ENCODE assay signal across 8 cellular contexts in genomic region chr7:2231992-2232765, GRCh38. TPM values are rescaled to one million over a fixed set of nuclear protein-coding genes. Genes with fewer than 3 reads are reported as not detected.
DNase-seq lines count a peak whose midpoint lies in the region; ATAC-seq and TF ChIP-seq lines count a peak whose summit lies in the region.

No MANE protein-coding gene starts in this region.

- H2BK5ac ChIP-seq in trophoblast cell (ENCODE audit: low read depth, low read length, poor library complexity), result no peak overlapping the region

- no peaks in the 10 kb centered on the region for H3K9me3 ChIP-seq in trophoblast cell (ENCODE audit: insufficient read depth, low read depth, low read length)

- peak overlapping the region; percentile 97 for H2AFZ ChIP-seq in trophoblast cell (ENCODE audit: insufficient read depth, low read length, poor library complexity)

- H3K79me2 ChIP-seq in trophoblast cell (ENCODE audit: control insufficient read depth, insufficient read depth, low read length, poor library complexity), result peaks cover 6% of the 10 kb centered on the region

- peak overlapping the region; percentile 60 for H3K4ac ChIP-seq in trophoblast cell (ENCODE audit: low read depth, low read length)

- no peak overlapping the region for H4K12ac ChIP-seq in trophoblast cell (ENCODE audit: low read depth, low read length)

- H2BK12ac ChIP-seq in trophoblast cell (ENCODE audit: low read length), result no peak overlapping the region

- no peaks in the 10 kb centered on the region for H3K27me3 ChIP-seq in trophoblast cell (ENCODE audit: insufficient read depth, low read length)

- H2AK5ac ChIP-seq in trophoblast cell (ENCODE audit: low read length), result peak overlapping the region; percentile 57

- H3K36me3 Mint-ChIP-seq in IgD-negative memory B cell, result peaks cover 5% of the 10 kb centered on the region
- H3K36me3 Mint-ChIP-seq in glutamatergic neuron (ENCODE audit: unreplicated experiment), result peaks cover 4% of the 10 kb centered on the region

- peaks cover 13% of the 10 kb centered on the region for H3K79me1 ChIP-seq in trophoblast cell (ENCODE audit: low read length)

- WGBS in trophoblast cell (ENCODE audit: extremely low coverage, insufficient coverage, insufficient read length), result no CpG with 5 or more reads among the region's 46 CpGs

- TF ChIP-seq CTCF in glutamatergic neuron (IDR thresholded peaks at IDR 0.05; ENCODE audit: partially characterized antibody, unreplicated experiment), result no peak

- peak overlapping the region; percentile 90 to 95 (median 93) for H3K4me3 Mint-ChIP-seq in IgD-negative memory B cell
- H3K4me3 Mint-ChIP-seq in glutamatergic neuron (ENCODE audit: unreplicated experiment), result peak overlapping the region; percentile 80

- H3K27me3 Mint-ChIP-seq in IgD-negative memory B cell, result no peaks in the 10 kb centered on the region
- peaks cover 5% of the 10 kb centered on the region for H3K27me3 Mint-ChIP-seq in glutamatergic neuron (ENCODE audit: unreplicated experiment)

- H3K4me3 ChIP-seq in trophoblast cell (ENCODE audit: low read depth, low read length), result peak overlapping the region; percentile 94

- H3K23ac ChIP-seq in trophoblast cell (ENCODE audit: low read length), result no peak overlapping the region

- DNase-seq in EL (peak; percentile 29), glutamatergic neuron (peak; percentile 45), trophoblast cell (peak in 1 of 2 donors; percentile 21), NCI-H128 (lab: John Stamatoyannopoulos, UW; ENCODE audit: unreplicated experiment) (no peak), pons (ENCODE audit: low spot score) (no peak)
- DNase-seq in activated T-cell treated with anti-CD3 and anti-CD28 coated beads, Interleukin-2, amount 50 U/mL, for 48 hours, result peak; percentile 51 to 58

- no peak overlapping the region for H3K27ac ChIP-seq in trophoblast cell (ENCODE audit: low read depth, low read length)

- peak overlapping the region; percentile 52 for H2BK120ac ChIP-seq in trophoblast cell (ENCODE audit: insufficient read depth, low read length, poor library complexity)

- ATAC-seq in GM21529 (IDR thresholded peaks at IDR 0.05; ENCODE audit: unreplicated experiment), result peak; percentile 27

- peak overlapping the region; percentile 48 for H4K91ac ChIP-seq in trophoblast cell (ENCODE audit: low read depth, low read length)

- peaks cover 41 to 45% of the 10 kb centered on the region in 2 experiments for H3K36me3 ChIP-seq in trophoblast cell (ENCODE audit: control insufficient read depth in 1 of 2, insufficient read depth in 2 of 2, low read length in 2 of 2)

- peaks cover 10 to 24% (median 14%) of the 10 kb centered on the region in 3 donors for H3K4me1 Mint-ChIP-seq in IgD-negative memory B cell
- H3K4me1 Mint-ChIP-seq in glutamatergic neuron (ENCODE audit: low read depth, unreplicated experiment), result peaks cover 8% of the 10 kb centered on the region

- H3K4me1 ChIP-seq in trophoblast cell (ENCODE audit: control insufficient read depth in 1 of 2, insufficient read depth in 2 of 2, low read length in 2 of 2), result peaks cover 0 to 6% of the 10 kb centered on the region in 2 experiments

- H3K14ac ChIP-seq in trophoblast cell (ENCODE audit: low read length), result peak overlapping the region; percentile 28

- H3K18ac ChIP-seq in trophoblast cell (ENCODE audit: low read length), result peak overlapping the region; percentile 57

- peak overlapping the region; percentile 74 for H3K4me2 ChIP-seq in trophoblast cell (ENCODE audit: low read length)

- peak overlapping the region; percentile 50 to 90 (median 83) for H3K27ac Mint-ChIP-seq in IgD-negative memory B cell
- H3K27ac Mint-ChIP-seq in glutamatergic neuron (ENCODE audit: unreplicated experiment), result peak overlapping the region; percentile 72

- H3K9ac ChIP-seq in trophoblast cell (ENCODE audit: low read length), result peak overlapping the region; percentile 91

- H3K9me3 Mint-ChIP-seq in IgD-negative memory B cell (peaks cover 0 to under 1% (median 0%) of the 10 kb centered on the region in 3 donors), glutamatergic neuron (ENCODE audit: unreplicated experiment) (peaks cover 5% of the 10 kb centered on the region)

- peak overlapping the region; percentile 93 for H4K8ac ChIP-seq in trophoblast cell (ENCODE audit: low read depth, low read length)

RNA-seq across cellular contexts. Expression of gene MAD1L1, which starts 0.6 kb away (rescaled TPM):
- 133 TPM for polyA plus RNA-seq in IgD-negative memory B cell
- 57.6 TPM for total RNA-seq in glutamatergic neuron (ENCODE audit: unreplicated experiment)
- 23.7 and 24.6 TPM in 2 replicates for polyA plus RNA-seq in trophoblast cell (2013)

RNA-seq across cellular contexts. Expression of gene MRM2, which starts 9.8 kb away (rescaled TPM):
- 67.8 TPM for polyA plus RNA-seq in IgD-negative memory B cell
- total RNA-seq in glutamatergic neuron (ENCODE audit: unreplicated experiment), result 28.1 TPM
- polyA plus RNA-seq in trophoblast cell (2013), result 21.4 and 22.1 TPM in 2 replicates

RNA-seq across cellular contexts. Expression of gene NUDT1, which starts 9.8 kb away (rescaled TPM):
- polyA plus RNA-seq in IgD-negative memory B cell, result 52.1 TPM
- 19.5 TPM for total RNA-seq in glutamatergic neuron (ENCODE audit: unreplicated experiment)
- polyA plus RNA-seq in trophoblast cell (2013), result 23.2 and 26.4 TPM in 2 replicates

Comparison
In these comparisons a context has a peak if more than half of its experiments do, and no peak if none do; other contexts are left out.
1. DNase-seq: peak in EL (single experiment), activated T-cell treated with anti-CD3 and anti-CD28 coated beads, Interleukin-2, amount 50 U/mL, for 48 hours (2 of 2) and glutamatergic neuron (single experiment); none in NCI-H128 (single experiment) and pons (single experiment).